ENCODE assay signal across 1 cellular context in genomic region chr11:33532720-33533119, GRCh38.
TF ChIP-seq lines count a peak whose summit lies in the region.

No MANE protein-coding gene starts in this region.

TF ChIP-seq in SK-N-SH, 30 proteins besides CTCF, POLR2A, EP300 and RAD21 (continued from another document):
- TF ChIP-seq IRF3 (IDR thresholded peaks at IDR 0.05; ENCODE audit: low read depth, low read length) (no peak), CHD2 (IDR thresholded peaks at IDR 0.05; ENCODE audit: low read length, partially characterized antibody) (no peak), TAF1 (IDR thresholded peaks at IDR 0.05; ENCODE audit: borderline replicate concordance, low read depth, low read length) (no peak), TCF12 (IDR thresholded peaks at IDR 0.05) (no peak), PBX3 (IDR thresholded peaks at IDR 0.05) (no peak)
